In genomic region chrX:40808203-40808602, GRCh38 we compare ENCODE assay signal across 9 cellular contexts.
"Had no signal": no experiment of that assay in that cellular context is flagged by ENCODE, and none has a peak within 500 bp of the region (broad histone marks: within the 10 kb centered on the region; RNA-seq: fewer than 3 reads in every experiment).

No MANE protein-coding gene starts in this region.

- H3K9me3 Mint-ChIP-seq: IgD-negative memory B cell had no signal

- H3K4me3 ChIP-seq: GM23338 had no signal

- DNase-seq: H9, HCEC 1CT, KBM-7 had no signal

- ATAC-seq: GM23338, HepG2 had no signal

- H3K27ac ChIP-seq: HL-60 had no signal

- FAIRE-seq: H1, H54, HepG2 had no signal

- H3K27ac Mint-ChIP-seq: GM23338, H9, IgD-negative memory B cell had no signal

- H3K4me1 Mint-ChIP-seq: IgD-negative memory B cell had no signal

- H3K4me3 Mint-ChIP-seq: GM23338, H9, IgD-negative memory B cell had no signal
